In genomic region chr7:104883718-104884452, GRCh38 we compare ENCODE assay signal across 8 cellular contexts.
A peak's percentile ranks its signal among the peaks of the same experiment; 100 is the strongest.
DNase-seq lines count a peak whose midpoint lies in the region; ATAC-seq, FAIRE-seq and TF ChIP-seq lines count a peak whose summit lies in the region.

No MANE protein-coding gene starts in this region.

- H3K4me3 ChIP-seq in GM12865 (ENCODE audit: low read depth, low read length) = no peak overlapping the region
- no peak overlapping the region for H3K4me3 ChIP-seq in NB4 (ENCODE audit: low read depth, low read length)

- H3K27ac Mint-ChIP-seq in activated naive CD8-positive, alpha-beta T cell treated with anti-CD3 and anti-CD28 coated beads, Interleukin-2, amount 10 ng/mL, durations not matched to agents 7 days and 5 days = no peak overlapping the region
- H3K27ac Mint-ChIP-seq in progenitor cell of endocrine pancreas = peak overlapping the region; percentile 47

- H3K9me3 Mint-ChIP-seq in activated naive CD8-positive, alpha-beta T cell treated with anti-CD3 and anti-CD28 coated beads, Interleukin-2, amount 10 ng/mL, durations not matched to agents 7 days and 5 days = no peaks in the 10 kb centered on the region
- H3K9me3 Mint-ChIP-seq in progenitor cell of endocrine pancreas (ENCODE audit: low read depth) = no peaks in the 10 kb centered on the region

- no peak for TF ChIP-seq POLR2A in NB4 (IDR thresholded peaks at IDR 0.05; ENCODE audit: extremely low read depth, insufficient read length)

- TF ChIP-seq CTCF in GM12865 (IDR thresholded peaks at IDR 0.05; ENCODE audit: insufficient read depth, low read depth, low read length, missing control alignments) (peak; percentile 93), NB4 (IDR thresholded peaks at IDR 0.05; ENCODE audit: low read depth, low read length) (peak; percentile 99), progenitor cell of endocrine pancreas (IDR thresholded peaks at IDR 0.05; ENCODE audit: unreplicated experiment) (peak; percentile 84)

- ATAC-seq in HG02571 (IDR thresholded peaks at IDR 0.05; ENCODE audit: unreplicated experiment) = peak; percentile 80
- peak; percentile 74 for ATAC-seq in activated naive CD8-positive, alpha-beta T cell treated with anti-CD3 and anti-CD28 coated beads, Interleukin-2, amount 10 ng/mL, durations not matched to agents 7 days and 5 days (ENCODE audit: low read depth)

- H3K27me3 Mint-ChIP-seq in activated naive CD8-positive, alpha-beta T cell treated with anti-CD3 and anti-CD28 coated beads, Interleukin-2, amount 10 ng/mL, durations not matched to agents 7 days and 5 days = peaks cover 8% of the 10 kb centered on the region
- no peaks in the 10 kb centered on the region for H3K27me3 Mint-ChIP-seq in progenitor cell of endocrine pancreas

- peak; percentile 88 for DNase-seq in GM12865 (ENCODE audit: low read depth)
- peak; percentile 89 for DNase-seq in NB4 (ENCODE audit: low read depth)
- DNase-seq in SKM-1 treated with dmso at 0.1 percent for 144 hours (lab: John Stamatoyannopoulos, UW; ENCODE audit: unreplicated experiment) = peak; percentile 72
- DNase-seq in activated naive CD8-positive, alpha-beta T cell treated with anti-CD3 and anti-CD28 coated beads, Interleukin-2, amount 10 ng/mL, durations not matched to agents 7 days and 5 days = peak; percentile 76
- DNase-seq in cardiac septum (ENCODE audit: low spot score) = peak; percentile 93
- DNase-seq in progenitor cell of endocrine pancreas (ENCODE audit: low spot score, unreplicated experiment) = peak; percentile 58
- DNase-seq in urothelium cell line (ENCODE audit: low spot score) = peak; percentile 95

- H3K4me1 Mint-ChIP-seq in activated naive CD8-positive, alpha-beta T cell treated with anti-CD3 and anti-CD28 coated beads, Interleukin-2, amount 10 ng/mL, durations not matched to agents 7 days and 5 days = peaks cover 4% of the 10 kb centered on the region
- peaks cover 8% of the 10 kb centered on the region for H3K4me1 Mint-ChIP-seq in progenitor cell of endocrine pancreas (ENCODE audit: low read depth)

- FAIRE-seq in urothelium cell line (lab: Jason Lieb, UNC) = peak; percentile 58

- H3K36me3 Mint-ChIP-seq in activated naive CD8-positive, alpha-beta T cell treated with anti-CD3 and anti-CD28 coated beads, Interleukin-2, amount 10 ng/mL, durations not matched to agents 7 days and 5 days = no peaks in the 10 kb centered on the region
- peaks cover 52% of the 10 kb centered on the region for H3K36me3 Mint-ChIP-seq in progenitor cell of endocrine pancreas (ENCODE audit: insufficient read depth)

- no peak overlapping the region for H3K4me3 Mint-ChIP-seq in activated naive CD8-positive, alpha-beta T cell treated with anti-CD3 and anti-CD28 coated beads, Interleukin-2, amount 10 ng/mL, durations not matched to agents 7 days and 5 days
- H3K4me3 Mint-ChIP-seq in progenitor cell of endocrine pancreas (ENCODE audit: low read depth) = no peak overlapping the region

- POLR2A ChIA-PET in activated naive CD8-positive, alpha-beta T cell treated with anti-CD3 and anti-CD28 coated beads, Interleukin-2, amount 10 ng/mL, durations not matched to agents 7 days and 5 days (lab: Charles Lee) = no interaction called here

- intact Hi-C loops in cardiac septum (cut with DNase I) = loop anchor here (2.0 kb wide), 1 partner anchor 33 kb away; no protein-coding TSS in a partner anchor
